In genomic region chr14:57732886-57733285, GRCh38 we compare ENCODE assay signal across 14 cellular contexts.
A peak's percentile ranks its signal among the peaks of the same experiment; 100 is the strongest.
DNase-seq lines count a peak whose midpoint lies in the region; ATAC-seq, FAIRE-seq and TF ChIP-seq lines count a peak whose summit lies in the region.
"Had no signal": no experiment of that assay in that cellular context is flagged by ENCODE, and none has a peak within 500 bp of the region (broad histone marks: within the 10 kb centered on the region; RNA-seq: fewer than 3 reads in every experiment).

No MANE protein-coding gene starts in this region.

- DNase-seq in Ammon's horn (ENCODE audit: low spot score) = peak; percentile 9
- DNase-seq in M059J (ENCODE audit: low read depth) = peak; percentile 7
- peak; percentile 64 for DNase-seq in brain microvascular endothelial cell
- no peak for DNase-seq in hypothalamus (lab: John Stamatoyannopoulos, UW)
- no peak for DNase-seq in MG63
- no peak for DNase-seq in vagina (ENCODE audit: extremely low spot score in 2 of 2)
- DNase-seq: activated naive CD4-positive, alpha-beta T cell treated with anti-CD3 and anti-CD28 coated beads, Interleukin-2, amount 50 U/mL, for 16 hours; NCI-H146; posterior cingulate gyrus; upper lobe of left lung had no signal

- no peaks in the 10 kb centered on the region for H3K27me3 ChIP-seq in brain microvascular endothelial cell (replicated peaks)
- H3K27me3 ChIP-seq in MG63 = no peaks in the 10 kb centered on the region
- no peaks in the 10 kb centered on the region for H3K27me3 ChIP-seq in vagina
- H3K27me3 ChIP-seq: upper lobe of left lung had no signal

- H3K36me3 ChIP-seq in brain microvascular endothelial cell (replicated peaks) = no peaks in the 10 kb centered on the region
- no peaks in the 10 kb centered on the region for H3K36me3 ChIP-seq in MG63
- no peaks in the 10 kb centered on the region for H3K36me3 ChIP-seq in vagina
- H3K36me3 ChIP-seq: upper lobe of left lung had no signal

- H3K4me3 ChIP-seq in brain microvascular endothelial cell (ENCODE audit: low read depth, low read length) = no peak overlapping the region
- H3K4me3 ChIP-seq in MG63 = no peak overlapping the region
- no peak overlapping the region for H3K4me3 ChIP-seq in vagina
- H3K4me3 ChIP-seq: K562, upper lobe of left lung had no signal

- in situ Hi-C loops in brain microvascular endothelial cell (cut with HindIII; ENCODE audit: low pct_ligation_motif_present, low sequenced_read_pairs) = no loop called here

- no peaks in the 10 kb centered on the region for H3K4me1 ChIP-seq in vagina
- H3K4me1 ChIP-seq: upper lobe of left lung had no signal

- intact Hi-C loops in vagina (cut with DNase I) = no loop called here

- FAIRE-seq in islet of Langerhans (lab: Jason Lieb, UNC) = peak; percentile 96
- FAIRE-seq: K562 had no signal

- no peak for ATAC-seq in GM19395 (IDR thresholded peaks at IDR 0.05; ENCODE audit: unreplicated experiment)
- ATAC-seq: K562, SK-N-SH treated with all-trans-retinoic acid at 6 μM for 48 hours had no signal

- TF ChIP-seq POLR2A in vagina (IDR thresholded peaks at IDR 0.05) = no peak

- TF ChIP-seq CTCF in brain microvascular endothelial cell (IDR thresholded peaks at IDR 0.05; ENCODE audit: low read depth, low read length, missing control alignments) (no peak), vagina (IDR thresholded peaks at IDR 0.05) (no peak)

- H3K27ac ChIP-seq in brain microvascular endothelial cell (no peak overlapping the region), vagina (no peak overlapping the region)
- H3K27ac ChIP-seq: upper lobe of left lung had no signal

- H3K9me3 ChIP-seq in MG63 (no peaks in the 10 kb centered on the region), vagina (no peaks in the 10 kb centered on the region)
- H3K9me3 ChIP-seq: upper lobe of left lung had no signal

Comparison
In these comparisons a context has a peak if more than half of its experiments do, and no peak if none do; other contexts are left out.
1. DNase-seq: peak in Ammon's horn (single experiment), M059J (single experiment) and brain microvascular endothelial cell (single experiment); none in hypothalamus (0 of 51), MG63 (single experiment) and vagina (0 of 2).